In genomic region chr10:87842776-87843497, GRCh38 we compare ENCODE assay signal across 8 cellular contexts.
DNase-seq lines count a peak whose midpoint lies in the region; ATAC-seq and FAIRE-seq lines count a peak whose summit lies in the region.

No MANE protein-coding gene starts in this region.

- FAIRE-seq in G401.6 (lab: Jason Lieb, UNC) (peak; percentile 33), TTC549 (lab: Jason Lieb, UNC) (peak; percentile 67)

- no peak for ATAC-seq in GM19395 (IDR thresholded peaks at IDR 0.05; ENCODE audit: unreplicated experiment)

- DNase-seq in AG08395 (ENCODE audit: low spot score) (peak; percentile 43), glomerular visceral epithelial cell (ENCODE audit: extremely low spot score) (peak; percentile 54), UCSD-AML1 (lab: John Stamatoyannopoulos, UW; ENCODE audit: unreplicated experiment) (no peak), D341Med (ENCODE audit: low spot score) (no peak)
- DNase-seq in activated CD8-positive, alpha-beta memory T cell treated with anti-CD3 and anti-CD28 coated beads, Interleukin-2, amount 50 U/mL, for 4 hours = no peak

Comparison
In these comparisons a context has a peak if more than half of its experiments do, and no peak if none do; other contexts are left out.
1. DNase-seq: peak in AG08395 (single experiment) and glomerular visceral epithelial cell (single experiment); none in UCSD-AML1 (single experiment), D341Med (single experiment) and activated CD8-positive, alpha-beta memory T cell treated with anti-CD3 and anti-CD28 coated beads, Interleukin-2, amount 50 U/mL, for 4 hours (single experiment).